31 cellular contexts compared by ENCODE assay signal in genomic region chr3:107453504-107453903, GRCh38.
"Had no signal": no experiment of that assay in that cellular context is flagged by ENCODE, and none has a peak within 500 bp of the region (broad histone marks: within the 10 kb centered on the region; RNA-seq: fewer than 3 reads in every experiment).

No MANE protein-coding gene starts in this region.

- H3K27ac Mint-ChIP-seq: activated naive CD4-positive, alpha-beta T cell treated with anti-CD3 and anti-CD28 coated beads for 36 hours; activated T-helper 2 cell treated with anti-CD3 and anti-CD28 coated beads, Interferon-gamma antibody, Interleukin-2, Interleukin-4, amounts not matched to agents 10 μg/mL and 5 μg/mL and 100 μg/mL, durations not matched to agents 14 hours and 24 hours and 36 hours; brain; T-helper 1 cell treated with Interleukin-12 subunit alpha and Interleukin-12 subunit beta and Interleukin-4 antibody, amounts not matched to agents 30 μg/mL and 1 μg/mL, for 36 hours; T-helper 2 cell treated with Interferon-gamma antibody and Interleukin-4, amounts not matched to agents 5 μg/mL and 100 μg/mL, for 36 hours had no signal

- H3K9me3 Mint-ChIP-seq: activated naive CD4-positive, alpha-beta T cell treated with anti-CD3 and anti-CD28 coated beads for 36 hours; activated T-helper 2 cell treated with anti-CD3 and anti-CD28 coated beads, Interferon-gamma antibody, Interleukin-2, Interleukin-4, amounts not matched to agents 10 μg/mL and 5 μg/mL and 100 μg/mL, durations not matched to agents 14 hours and 24 hours and 36 hours; brain; T-helper 1 cell treated with Interleukin-12 subunit alpha and Interleukin-12 subunit beta and Interleukin-4 antibody, amounts not matched to agents 30 μg/mL and 1 μg/mL, for 36 hours; T-helper 2 cell treated with Interferon-gamma antibody and Interleukin-4, amounts not matched to agents 5 μg/mL and 100 μg/mL, for 36 hours had no signal

- H3K36me3 Mint-ChIP-seq: brain had no signal

- H3K4me3 Mint-ChIP-seq: activated naive CD4-positive, alpha-beta T cell treated with anti-CD3 and anti-CD28 coated beads for 36 hours; brain; T-helper 1 cell treated with Interleukin-12 subunit alpha and Interleukin-12 subunit beta and Interleukin-4 antibody, amounts not matched to agents 30 μg/mL and 1 μg/mL, for 36 hours; T-helper 2 cell treated with Interferon-gamma antibody and Interleukin-4, amounts not matched to agents 5 μg/mL and 100 μg/mL, for 36 hours had no signal

- DNase-seq: activated CD4-positive, alpha-beta T cell treated with anti-CD3 and anti-CD28 coated beads for 48 hours; activated CD4-positive, CD25-positive, alpha-beta regulatory T cell treated with anti-CD3 and anti-CD28 coated beads, Interleukin-2, amount 50 U/mL, for 72 hours; activated CD8-positive, alpha-beta memory T cell treated with anti-CD3 and anti-CD28 coated beads, Interleukin-2, amount 50 U/mL, for 4 hours; activated gamma-delta T cell; activated naive CD4-positive, alpha-beta T cell treated with anti-CD3 and anti-CD28 coated beads for 36 hours; anterior cingulate cortex; caudate nucleus; cerebellar nuclear complex; Kasumi-1; KG1; MM.1S; MV-4-11; NCI-H1092; NCI-H1436 treated with DMSO at 0.1 percent for 48 hours; NCI-H1694 treated with DMSO at 0.1 percent for 48 hours; NCI-H2029 treated with DMSO at 0.1 percent for 48 hours; NCI-H2107; NCI-H2171; NCI-H510A; NCI-H526; NCI-H748 treated with DMSO at 0.1 percent for 48 hours; NK-92 treated with Interleukin-12 subunit alpha and Interleukin-12 subunit beta, amount 100 ng/mL, for 24 hours; PC-3; Peyer's patch; RPMI8226; SHP77 treated with DMSO at 0.1 percent for 48 hours; SK-N-SH had no signal

- H3K4me1 Mint-ChIP-seq: brain had no signal

- ATAC-seq: PC-3 had no signal
